Comparison of ENCODE assay signal across 8 cellular contexts in genomic region chr15:45198337-45199135, GRCh38. TPM values are rescaled to one million over a fixed set of nuclear protein-coding genes. Genes with fewer than 3 reads are reported as not detected.
A peak's percentile ranks its signal among the peaks of the same experiment; 100 is the strongest.
DNase-seq lines count a peak whose midpoint lies in the region; ATAC-seq and TF ChIP-seq lines count a peak whose summit lies in the region.

No MANE protein-coding gene starts in this region.

- no peaks in the 10 kb centered on the region for H3K36me3 ChIP-seq in right atrium auricular region
- no peaks in the 10 kb centered on the region for H3K36me3 ChIP-seq in vagina

- peak in 1 of 2 donors; percentile 95 for TF ChIP-seq POLR2A in vagina (IDR thresholded peaks at IDR 0.05)

- intact Hi-C loops in vagina (cut with DNase I), result no loop called here

- peak; percentile 69 for ATAC-seq in HG02642 (IDR thresholded peaks at IDR 0.05; ENCODE audit: poor library complexity, unreplicated experiment)

- H3K9me3 ChIP-seq in right atrium auricular region, result no peaks in the 10 kb centered on the region
- H3K9me3 ChIP-seq in vagina, result no peaks in the 10 kb centered on the region

- H3K4me3 ChIP-seq in right atrium auricular region, result peak overlapping the region; percentile 61 to 70
- H3K4me3 ChIP-seq in vagina, result peak overlapping the region; percentile 57 to 61

- DNase-seq in NCI-H1417 (lab: John Stamatoyannopoulos, UW) (peak; percentile 85 to 96 (median 89)), SW480 (ENCODE audit: low spot score) (peak; percentile 95), amniotic stem cell (lab: John Stamatoyannopoulos, UW) (peak; percentile 97), right atrium auricular region (ENCODE audit: low spot score) (peak; percentile 99), pulmonary artery endothelial cell (ENCODE audit: low read depth, low spot score) (peak; percentile 91), vagina (ENCODE audit: extremely low spot score in 2 of 2) (peak in 1 of 2 donors; percentile 99)

- peak; percentile 89 for TF ChIP-seq CTCF in GM12873 (IDR thresholded peaks at IDR 0.05; ENCODE audit: insufficient read depth, low read depth, low read length, missing control alignments)
- TF ChIP-seq CTCF in right atrium auricular region (IDR thresholded peaks at IDR 0.05), result peak; percentile 54 to 75
- peak; percentile 50 to 93 (median 84) for TF ChIP-seq CTCF in vagina (IDR thresholded peaks at IDR 0.05)

- H3K27ac ChIP-seq in right atrium auricular region (peak overlapping the region; percentile 98 to 100), vagina (peak overlapping the region; percentile 99)

- H3K4me1 ChIP-seq in right atrium auricular region (peaks cover 0 to 2% of the 10 kb centered on the region in 2 donors), vagina (peaks cover 5% of the 10 kb centered on the region)

- H3K27me3 ChIP-seq in right atrium auricular region (no peaks in the 10 kb centered on the region), vagina (no peaks in the 10 kb centered on the region)

RNA-seq across cellular contexts. Expression of gene SHF, which starts 10.8 kb away (rescaled TPM):
- total RNA-seq in right atrium auricular region, result 10 to 100 TPM in 1 of 2 donors, 1 to 10 TPM in 1; 4.7 to 12.0 TPM
- total RNA-seq in pulmonary artery endothelial cell, result 1.2 and 1.9 TPM in 2 replicates
- 15.0 TPM for total RNA-seq in vagina

RNA-seq across cellular contexts. Expression of gene SLC28A2, which starts 53.5 kb away (rescaled TPM):
- total RNA-seq in right atrium auricular region, result not detected
- total RNA-seq in pulmonary artery endothelial cell, result not detected in 2 replicates
- total RNA-seq in vagina, result not detected
